10 cellular contexts compared by ENCODE assay signal in the genomic region with DNA sequence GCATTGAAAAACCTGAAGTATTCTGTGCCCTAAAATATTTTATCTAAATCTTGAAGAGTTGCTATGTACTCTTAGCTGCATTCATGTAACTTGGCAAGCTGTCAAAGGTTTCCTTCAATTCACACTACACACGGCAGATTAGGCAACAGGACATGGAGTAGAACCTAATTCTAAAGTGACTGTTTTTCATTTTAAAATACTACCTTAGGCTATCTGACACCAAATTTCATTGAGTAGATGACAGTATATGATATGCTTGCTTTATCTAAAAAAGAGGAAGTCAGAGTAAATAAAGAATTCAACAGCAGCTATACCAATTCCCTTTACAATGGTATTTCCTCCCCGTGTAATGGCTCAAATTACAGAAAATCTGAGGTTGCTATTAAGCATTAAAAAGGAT. TPM values are rescaled to one million over a fixed set of nuclear protein-coding genes. Genes with fewer than 3 reads are reported as not detected.
A peak's percentile ranks its signal among the peaks of the same experiment; 100 is the strongest.
DNase-seq lines count a peak whose midpoint lies in the region; ATAC-seq, FAIRE-seq and TF ChIP-seq lines count a peak whose summit lies in the region.
"Had no signal": no experiment of that assay in that cellular context is flagged by ENCODE, and none has a peak within 500 bp of the region (broad histone marks: within the 10 kb centered on the region; RNA-seq: fewer than 3 reads in every experiment).

No MANE protein-coding gene starts in this region.

- intact Hi-C loops in pancreas (cut with DNase I): loop anchor here in 1 of 3 donors (10.0 kb wide), 1 partner anchor 74 kb away; no protein-coding TSS in a partner anchor

- H2AFZ ChIP-seq in smooth muscle cell (ENCODE audit: low read depth): no peak overlapping the region

- H3K4me1 ChIP-seq in pancreas: peaks cover 6 to 10% (median 10%) of the 10 kb centered on the region in 3 donors
- H3K4me1 ChIP-seq in smooth muscle cell (ENCODE audit: low read depth): no peaks in the 10 kb centered on the region

- H3K27ac ChIP-seq in pancreas (no peak overlapping the region), smooth muscle cell (ENCODE audit: low read depth) (no peak overlapping the region)

- TF ChIP-seq CTCF in HFF-Myc (IDR thresholded peaks at IDR 0.05; ENCODE audit: low read depth, low read length, missing control alignments) (no peak), epithelial cell of esophagus (IDR thresholded peaks at IDR 0.05; ENCODE audit: insufficient read depth, low read depth, low read length, missing control alignments) (no peak), pancreas (IDR thresholded peaks at IDR 0.05) (no peak), smooth muscle cell (IDR thresholded peaks at IDR 0.05; ENCODE audit: borderline replicate concordance, insufficient read depth, poor library complexity, severe bottlenecking) (no peak)

- H3K27me3 ChIP-seq in pancreas (no peaks in the 10 kb centered on the region), smooth muscle cell (ENCODE audit: low read depth) (no peaks in the 10 kb centered on the region)

- ATAC-seq in pancreas (peak; percentile 56 to 80 (median 66)), GM21367 (IDR thresholded peaks at IDR 0.05; ENCODE audit: unreplicated experiment) (no peak)
- ATAC-seq: natural killer cell treated with Interleukin-12 subunit alpha and Interleukin-12 subunit beta and Interleukin-15 and Interleukin-18, amount 100 ng/mL, for 72 hours had no signal

- H4K20me1 ChIP-seq in smooth muscle cell (ENCODE audit: low read depth): peaks cover 50% of the 10 kb centered on the region

- H3K4me3 ChIP-seq in HFF-Myc (replicated peaks; ENCODE audit: low read depth, low read length): no peak overlapping the region
- H3K4me3 ChIP-seq in epithelial cell of esophagus (ENCODE audit: low read length): no peak overlapping the region
- H3K4me3 ChIP-seq in pancreas: no peak overlapping the region
- H3K4me3 ChIP-seq in smooth muscle cell: no peak overlapping the region

- no peak for FAIRE-seq in pancreas (lab: Jason Lieb, UNC)

- H3K9me3 ChIP-seq in pancreas (no peaks in the 10 kb centered on the region), smooth muscle cell (replicated peaks; ENCODE audit: low read depth) (no peaks in the 10 kb centered on the region)

- H3K79me2 ChIP-seq in smooth muscle cell (ENCODE audit: low read depth): peaks cover 3% of the 10 kb centered on the region

- no peak overlapping the region for H3K9ac ChIP-seq in smooth muscle cell (ENCODE audit: low read depth)

- no peak overlapping the region for H3K4me2 ChIP-seq in smooth muscle cell

- no peaks in the 10 kb centered on the region for H3K36me3 ChIP-seq in pancreas
- peaks cover 7% of the 10 kb centered on the region for H3K36me3 ChIP-seq in smooth muscle cell (ENCODE audit: low read depth)

- H3F3A ChIP-seq in smooth muscle cell (ENCODE audit: low read depth): no peaks in the 10 kb centered on the region

- 30 to 33% methylated on average over 2 of the region's 2 CpGs for WGBS in pancreas, 2 donors
- WGBS in smooth muscle cell (ENCODE audit: low lambda C conversion rate): 68% methylated on average over 2 of the region's 2 CpGs

- DNase-seq in HFF-Myc (ENCODE audit: extremely low read depth, low read depth) (peak; percentile 25), NCI-H69 (lab: John Stamatoyannopoulos, UW) (peak; percentile 63), epithelial cell of esophagus (ENCODE audit: low read depth) (peak; percentile 70), pancreas (no peak), smooth muscle cell (lab: John Stamatoyannopoulos, UW; ENCODE audit: unreplicated experiment) (no peak), retina (no peak)
- DNase-seq: DMS53, NCI-H82 had no signal

RNA-seq across cellular contexts. Expression of a gene that starts 45.4 kb away (rescaled TPM):
- 10 to 100 TPM in 5 of 6 donors, 1 to 10 TPM in 1; 9.6 to 19.2 (median 12.4) TPM for total RNA-seq in pancreas
- polyA plus RNA-seq in pancreas: 1 to 10 TPM; 2.4 to 4.0 TPM
- 19.7 and 34.6 TPM in 2 replicates for total RNA-seq in smooth muscle cell
- 6.9 and 8.8 TPM in 2 replicates for polyA plus RNA-seq in smooth muscle cell

Comparison
In these comparisons a context has a peak if more than half of its experiments do, and no peak if none do; other contexts are left out.
1. DNase-seq: peak in HFF-Myc (single experiment), NCI-H69 (single experiment) and epithelial cell of esophagus (single experiment); none in pancreas (0 of 6), smooth muscle cell (single experiment) and retina (single experiment).